ENCODE assay signal across 1 cellular context in genomic region chr19:14301150-14301549, GRCh38.
TF ChIP-seq lines count a peak whose summit lies in the region.

No MANE protein-coding gene starts in this region.

TF ChIP-seq in K562, 482 proteins besides CTCF, POLR2A, EP300 and RAD21 (continued from another document):
- TF ChIP-seq ZBTB33 (CRISPR knock-in tag; IDR thresholded peaks at IDR 0.05) (no peak), ZNF121 (CRISPR knock-in tag; conservative IDR thresholded peaks at IDR 0.05) (peak; percentile 93), RBM25 (IDR thresholded peaks at IDR 0.05; ENCODE audit: low read depth, low read length, severe bottlenecking) (peak; percentile 24), ZNF277 (CRISPR knock-in tag; IDR thresholded peaks at IDR 0.05; ENCODE audit: borderline replicate concordance) (no peak), RCOR1 (IDR thresholded peaks at IDR 0.05; ENCODE audit: borderline replicate concordance in 1 of 2, low read depth in 2 of 2, low read length in 2 of 2) (no peak), ELK1 (CRISPR knock-in tag; IDR thresholded peaks at IDR 0.05) (no peak), ETV5 (CRISPR knock-in tag; IDR thresholded peaks at IDR 0.05; ENCODE audit: low read depth) (no peak)
